Comparison of ENCODE assay signal across 9 cellular contexts in genomic region chrX:11113731-11114130, GRCh38. TPM values are rescaled to one million over a fixed set of nuclear protein-coding genes. Genes with fewer than 3 reads are reported as not detected.
A peak's percentile ranks its signal among the peaks of the same experiment; 100 is the strongest.
DNase-seq lines count a peak whose midpoint lies in the region; ATAC-seq, FAIRE-seq and TF ChIP-seq lines count a peak whose summit lies in the region.
"Had no signal": no experiment of that assay in that cellular context is flagged by ENCODE, and none has a peak within 500 bp of the region (broad histone marks: within the 10 kb centered on the region; RNA-seq: fewer than 3 reads in every experiment).

No MANE protein-coding gene starts in this region.

- H3K4me1 ChIP-seq in CD8-positive, alpha-beta memory T cell (ENCODE audit: insufficient read depth, low read length), result peaks cover 13% of the 10 kb centered on the region
- H3K4me1 ChIP-seq in astrocyte (ENCODE audit: insufficient read depth, low read length), result peaks cover 16% of the 10 kb centered on the region

- H3K27ac ChIP-seq in CD8-positive, alpha-beta memory T cell (ENCODE audit: low read depth, low read length), result no peak overlapping the region
- peak overlapping the region; percentile 26 for H3K27ac ChIP-seq in astrocyte (ENCODE audit: low read depth, low read length)

- no peak overlapping the region for H2AFZ ChIP-seq in astrocyte (ENCODE audit: low read depth, low read length)

- peak overlapping the region in 1 of 7 donors; percentile 74 for H3K4me3 Mint-ChIP-seq in CD8-positive, alpha-beta memory T cell
- no peak overlapping the region for H3K4me3 Mint-ChIP-seq in astrocyte (ENCODE audit: unreplicated experiment)
- H3K4me3 Mint-ChIP-seq in natural killer cell, result no peak overlapping the region
- H3K4me3 Mint-ChIP-seq in WTC11, result no peak overlapping the region
- H3K4me3 Mint-ChIP-seq in T-cell, result no peak overlapping the region

- peaks cover 8% of the 10 kb centered on the region for H4K20me1 ChIP-seq in astrocyte (ENCODE audit: insufficient read depth, low read length)

- no peak for ATAC-seq in natural killer cell
- no peak for ATAC-seq in SK-N-SH treated with all-trans-retinoic acid at 6 μM for 48 hours
- ATAC-seq in HG02852 (IDR thresholded peaks at IDR 0.05; ENCODE audit: unreplicated experiment), result no peak
- ATAC-seq in WTC11, result no peak
- ATAC-seq in T-cell (replicated peaks in 1 of 4), result no peak

- H3K27ac Mint-ChIP-seq in CD8-positive, alpha-beta memory T cell, result peak overlapping the region; percentile 13 to 99 (median 56)
- H3K27ac Mint-ChIP-seq in astrocyte (ENCODE audit: unreplicated experiment), result no peak overlapping the region
- peak overlapping the region; percentile 17 to 97 for H3K27ac Mint-ChIP-seq in natural killer cell
- H3K27ac Mint-ChIP-seq in WTC11, result no peak overlapping the region
- H3K27ac Mint-ChIP-seq in T-cell, result peak overlapping the region in 1 of 2 donors; percentile 48

- H3K36me3 Mint-ChIP-seq in CD8-positive, alpha-beta memory T cell, result peaks cover 0 to 66% (median 6%) of the 10 kb centered on the region in 3 donors
- H3K36me3 Mint-ChIP-seq in astrocyte (ENCODE audit: low read depth, unreplicated experiment), result no peaks in the 10 kb centered on the region
- no peaks in the 10 kb centered on the region for H3K36me3 Mint-ChIP-seq in natural killer cell
- peaks cover 29% of the 10 kb centered on the region for H3K36me3 Mint-ChIP-seq in WTC11
- peaks cover 27% of the 10 kb centered on the region for H3K36me3 Mint-ChIP-seq in T-cell

- POLR2A ChIA-PET in CD8-positive, alpha-beta memory T cell (lab: Charles Lee), result no interaction called here
- POLR2A ChIA-PET in WTC11 (lab: Charles Lee) (no interaction called here), T-cell (lab: Charles Lee) (no interaction called here)

- H3K27me3 Mint-ChIP-seq in CD8-positive, alpha-beta memory T cell, result no peaks in the 10 kb centered on the region
- H3K27me3 Mint-ChIP-seq in astrocyte (ENCODE audit: low read depth, unreplicated experiment) (no peaks in the 10 kb centered on the region), natural killer cell (ENCODE audit: low read depth in 2 of 2) (no peaks in the 10 kb centered on the region), WTC11 (ENCODE audit: low read depth) (no peaks in the 10 kb centered on the region), T-cell (no peaks in the 10 kb centered on the region)

- peak overlapping the region; percentile 2 for H3K9ac ChIP-seq in astrocyte (ENCODE audit: low read length)

- no peak overlapping the region for H3K4me3 ChIP-seq in CD8-positive, alpha-beta memory T cell (ENCODE audit: low read length)
- no peak overlapping the region for H3K4me3 ChIP-seq in astrocyte (ENCODE audit: insufficient read depth, low read depth, low read length)

- no peaks in the 10 kb centered on the region for H3K9me3 ChIP-seq in CD8-positive, alpha-beta memory T cell (ENCODE audit: low read length)
- H3K9me3 ChIP-seq in astrocyte (ENCODE audit: insufficient read depth, low read depth, low read length), result no peaks in the 10 kb centered on the region

- no peak for TF ChIP-seq CTCF in astrocyte (IDR thresholded peaks at IDR 0.05; ENCODE audit: insufficient read depth, low read depth, low read length)
- no peak for TF ChIP-seq CTCF in natural killer cell (IDR thresholded peaks at IDR 0.05)
- no peak for TF ChIP-seq CTCF in WTC11 (IDR thresholded peaks at IDR 0.05)

- intact Hi-C loops in natural killer cell (cut with micrococcal nuclease), result no loop called here

- peaks cover 18% of the 10 kb centered on the region for H3K36me3 ChIP-seq in CD8-positive, alpha-beta memory T cell (ENCODE audit: insufficient read depth, low read length)
- H3K36me3 ChIP-seq in astrocyte (ENCODE audit: insufficient read depth, low read length), result peaks cover 23% of the 10 kb centered on the region

- H3K4me1 Mint-ChIP-seq in CD8-positive, alpha-beta memory T cell, result peaks cover 18 to 37% (median 23%) of the 10 kb centered on the region in 3 donors
- H3K4me1 Mint-ChIP-seq in astrocyte (ENCODE audit: low read depth, unreplicated experiment), result peaks cover 14% of the 10 kb centered on the region
- peaks cover 5 to 23% of the 10 kb centered on the region in 2 donors for H3K4me1 Mint-ChIP-seq in natural killer cell
- H3K4me1 Mint-ChIP-seq in WTC11, result peaks cover 6% of the 10 kb centered on the region; the same call in 1 of the 2 replicates
- peaks cover 20 to 31% (median 21%) of the 10 kb centered on the region in 3 donors for H3K4me1 Mint-ChIP-seq in T-cell

- H3K79me2 ChIP-seq in astrocyte (ENCODE audit: insufficient read depth, low read length), result peaks cover 32% of the 10 kb centered on the region

- H3K9me3 Mint-ChIP-seq in CD8-positive, alpha-beta memory T cell, result peaks cover 0 to 2% (median 0%) of the 10 kb centered on the region in 5 donors
- H3K9me3 Mint-ChIP-seq in astrocyte (ENCODE audit: unreplicated experiment) (no peaks in the 10 kb centered on the region), natural killer cell (no peaks in the 10 kb centered on the region), WTC11 (no peaks in the 10 kb centered on the region), T-cell (no peaks in the 10 kb centered on the region)

- no peak for FAIRE-seq in astrocyte (lab: Jason Lieb, UNC)
- FAIRE-seq: G401.6 had no signal

- CTCF ChIA-PET in CD8-positive, alpha-beta memory T cell (lab: Charles Lee), result interaction anchor here (1.3 kb wide), 1 partner anchor 19 kb away, joined by 3 read pairs; no protein-coding TSS in a partner anchor
- CTCF ChIA-PET in WTC11 (lab: Charles Lee) (no interaction called here), T-cell (lab: Charles Lee) (no interaction called here)

- H3K27me3 ChIP-seq in CD8-positive, alpha-beta memory T cell (ENCODE audit: insufficient read depth, low read length, poor library complexity, severe bottlenecking), result no peaks in the 10 kb centered on the region
- H3K27me3 ChIP-seq in astrocyte (ENCODE audit: insufficient read depth, low read length), result no peaks in the 10 kb centered on the region

- DNase-seq in CD8-positive, alpha-beta memory T cell, result no peak
- peak; percentile 38 for DNase-seq in LHCN-M2 (ENCODE audit: low read depth)
- no peak for DNase-seq in astrocyte (ENCODE audit: low read depth)
- no peak for DNase-seq in natural killer cell
- no peak for DNase-seq in WTC11 (ENCODE audit: low spot score)
- no peak for DNase-seq in T-cell

- peak overlapping the region; percentile 57 for H3K4me2 ChIP-seq in astrocyte (ENCODE audit: low read length)

TF ChIP-seq in SK-N-SH treated with all-trans-retinoic acid at 6 μM for 48 hours, 23 proteins besides CTCF, POLR2A, EP300 and RAD21 (continues in another document):
- TF ChIP-seq ISL1 (CRISPR knock-in tag; IDR thresholded peaks at IDR 0.05) (no peak), SNAI2 (CRISPR knock-in tag; IDR thresholded peaks at IDR 0.05) (no peak), BACH2 (CRISPR knock-in tag; IDR thresholded peaks at IDR 0.05; ENCODE audit: borderline replicate concordance) (no peak), PPARA (CRISPR knock-in tag; IDR thresholded peaks at IDR 0.05; ENCODE audit: borderline replicate concordance) (no peak), TOX (CRISPR knock-in tag; IDR thresholded peaks at IDR 0.05; ENCODE audit: borderline replicate concordance) (no peak), ZC3H10 (CRISPR knock-in tag; IDR thresholded peaks at IDR 0.05) (no peak), ZNF8 (CRISPR knock-in tag; IDR thresholded peaks at IDR 0.05) (no peak)
- TF ChIP-seq, protein P1, sequence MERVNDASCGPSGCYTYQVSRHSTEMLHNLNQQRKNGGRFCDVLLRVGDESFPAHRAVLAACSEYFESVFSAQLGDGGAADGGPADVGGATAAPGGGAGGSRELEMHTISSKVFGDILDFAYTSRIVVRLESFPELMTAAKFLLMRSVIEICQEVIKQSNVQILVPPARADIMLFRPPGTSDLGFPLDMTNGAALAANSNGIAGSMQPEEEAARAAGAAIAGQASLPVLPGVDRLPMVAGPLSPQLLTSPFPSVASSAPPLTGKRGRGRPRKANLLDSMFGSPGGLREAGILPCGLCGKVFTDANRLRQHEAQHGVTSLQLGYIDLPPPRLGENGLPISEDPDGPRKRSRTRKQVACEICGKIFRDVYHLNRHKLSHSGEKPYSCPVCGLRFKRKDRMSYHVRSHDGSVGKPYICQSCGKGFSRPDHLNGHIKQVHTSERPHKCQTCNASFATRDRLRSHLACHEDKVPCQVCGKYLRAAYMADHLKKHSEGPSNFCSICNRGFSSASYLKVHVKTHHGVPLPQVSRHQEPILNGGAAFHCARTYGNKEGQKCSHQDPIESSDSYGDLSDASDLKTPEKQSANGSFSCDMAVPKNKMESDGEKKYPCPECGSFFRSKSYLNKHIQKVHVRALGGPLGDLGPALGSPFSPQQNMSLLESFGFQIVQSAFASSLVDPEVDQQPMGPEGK (CRISPR knock-in tag; IDR thresholded peaks at IDR 0.05; ENCODE audit: borderline replicate concordance), result no peak

TF ChIP-seq in WTC11, 78 proteins besides CTCF, POLR2A, EP300 and RAD21 (continues in another document):
- TF ChIP-seq TEAD4 (CRISPR knock-in tag; IDR thresholded peaks at IDR 0.05) (no peak), SMAD4 (CRISPR knock-in tag; IDR thresholded peaks at IDR 0.05) (no peak), SMAD3 (CRISPR knock-in tag; IDR thresholded peaks at IDR 0.05; ENCODE audit: borderline replicate concordance) (no peak), ZNF396 (CRISPR knock-in tag; IDR thresholded peaks at IDR 0.05; ENCODE audit: borderline replicate concordance) (no peak), TP53 (CRISPR knock-in tag; IDR thresholded peaks at IDR 0.05) (no peak), TCF7 (CRISPR knock-in tag; IDR thresholded peaks at IDR 0.05; ENCODE audit: low read depth) (no peak), HMGA2 (CRISPR knock-in tag; IDR thresholded peaks at IDR 0.05) (no peak)
- TF ChIP-seq, protein P2, sequence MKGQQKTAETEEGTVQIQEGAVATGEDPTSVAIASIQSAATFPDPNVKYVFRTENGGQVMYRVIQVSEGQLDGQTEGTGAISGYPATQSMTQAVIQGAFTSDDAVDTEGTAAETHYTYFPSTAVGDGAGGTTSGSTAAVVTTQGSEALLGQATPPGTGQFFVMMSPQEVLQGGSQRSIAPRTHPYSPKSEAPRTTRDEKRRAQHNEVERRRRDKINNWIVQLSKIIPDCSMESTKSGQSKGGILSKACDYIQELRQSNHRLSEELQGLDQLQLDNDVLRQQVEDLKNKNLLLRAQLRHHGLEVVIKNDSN (CRISPR knock-in tag; IDR thresholded peaks at IDR 0.05), result no peak
- TF ChIP-seq, protein P3, sequence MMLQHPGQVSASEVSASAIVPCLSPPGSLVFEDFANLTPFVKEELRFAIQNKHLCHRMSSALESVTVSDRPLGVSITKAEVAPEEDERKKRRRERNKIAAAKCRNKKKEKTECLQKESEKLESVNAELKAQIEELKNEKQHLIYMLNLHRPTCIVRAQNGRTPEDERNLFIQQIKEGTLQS (CRISPR knock-in tag; conservative IDR thresholded peaks at IDR 0.05), result no peak

RNA-seq across cellular contexts. Expression of gene HCCS, which starts 2.6 kb away (rescaled TPM):
- total RNA-seq in CD8-positive, alpha-beta memory T cell, result 10 to 100 TPM; 35.3 to 36.2 TPM
- polyA plus RNA-seq in CD8-positive, alpha-beta memory T cell, result 25.0 TPM
- 20.0 and 23.1 TPM in 2 replicates for total RNA-seq in LHCN-M2 (2014; rRNA removed)
- polyA plus RNA-seq in LHCN-M2 (2012), result 39.2 TPM
- 38.0 and 39.2 TPM in 2 replicates for total RNA-seq in astrocyte
- total RNA-seq in natural killer cell, result 1 to 10 TPM; 6.4 to 9.0 (median 7.1) TPM
- total RNA-seq in WTC11 (2021), result 25.6 to 28.0 TPM (median 26.1 TPM) in 3 replicates
- 10 to 100 TPM in 3 of 5 donors, 1 to 10 TPM in 2; 7.1 to 17.0 (median 15.3) TPM for total RNA-seq in T-cell

Comparison
In these comparisons a context has a peak if more than half of its experiments do, and no peak if none do; other contexts are left out.
1. H3K27ac Mint-ChIP-seq: peak in CD8-positive, alpha-beta memory T cell (8 of 8) and natural killer cell (2 of 2); none in astrocyte (single experiment) and WTC11 (single experiment).